32 cellular contexts compared by ENCODE assay signal in genomic region chr6:161654209-161654608, GRCh38.
"Had no signal": no experiment of that assay in that cellular context is flagged by ENCODE, and none has a peak within 500 bp of the region (broad histone marks: within the 10 kb centered on the region; RNA-seq: fewer than 3 reads in every experiment).

No MANE protein-coding gene starts in this region.

- H3K27ac ChIP-seq: ascending aorta, cardiac muscle cell, WERI-Rb-1 had no signal

- H3K36me3 ChIP-seq: ascending aorta, cardiac muscle cell, WERI-Rb-1 had no signal

- H3K4me3 ChIP-seq: ascending aorta, cardiac muscle cell had no signal

- H3K9me3 ChIP-seq: ascending aorta had no signal

- FAIRE-seq: bronchial epithelial cell had no signal

- DNase-seq: activated CD4-positive, alpha-beta memory T cell treated with anti-CD3 and anti-CD28 coated beads, Interleukin-2, amount 10 ng/mL, durations not matched to agents 7 days and 5 days; activated CD4-positive, alpha-beta T cell treated with anti-CD3 and anti-CD28 coated beads for 1 hour; activated CD4-positive, alpha-beta T cell treated with anti-CD3 and anti-CD28 coated beads for 36 hours; activated CD4-positive, alpha-beta T cell treated with anti-CD3 and anti-CD28 coated beads for 48 hours; activated CD4-positive, alpha-beta T cell treated with anti-CD3 and anti-CD28 coated beads, Interleukin-2, amount 10 ng/mL, durations not matched to agents 7 days and 5 days; activated CD4-positive, alpha-beta T cell treated with anti-CD3 and anti-CD28 coated beads, Interleukin-2, amount 50 U/mL, for 48 hours; activated CD4-positive, CD25-positive, alpha-beta regulatory T cell; activated CD8-positive, alpha-beta memory T cell treated with anti-CD3 and anti-CD28 coated beads for 24 hours; activated CD8-positive, alpha-beta memory T cell treated with anti-CD3 and anti-CD28 coated beads, Interleukin-2, amount 10 ng/mL, durations not matched to agents 7 days and 5 days; activated CD8-positive, alpha-beta memory T cell treated with anti-CD3 and anti-CD28 coated beads, Interleukin-2, amount 50 U/mL, for 48 hours; activated CD8-positive, alpha-beta T cell treated with anti-CD3 and anti-CD28 coated beads, Interleukin-2, amount 10 ng/mL, durations not matched to agents 7 days and 5 days; activated effector memory CD4-positive, alpha-beta T cell treated with Interleukin-2 at 50 U/mL for 16 hours; activated gamma-delta T cell; activated naive CD4-positive, alpha-beta T cell treated with anti-CD3 and anti-CD28 coated beads, Interleukin-2, amount 10 ng/mL, durations not matched to agents 7 days and 5 days; activated naive CD4-positive, alpha-beta T cell treated with Interleukin-2 at 50 U/mL for 16 hours; activated naive CD8-positive, alpha-beta T cell treated with anti-CD3 and anti-CD28 coated beads, Interleukin-2, amount 10 ng/mL, durations not matched to agents 7 days and 5 days; activated naive CD8-positive, alpha-beta T cell treated with anti-CD3 and anti-CD28 coated beads, Interleukin-2, amount 50 U/mL, for 24 hours; activated T-cell treated with anti-CD3 and anti-CD28 coated beads, Interleukin-2, amount 50 U/mL, for 24 hours; activated T-cell treated with anti-CD3 and anti-CD28 coated beads, Interleukin-2, amount 50 U/mL, for 48 hours; amygdala; anterior cingulate cortex; caudate nucleus; cerebellar nuclear complex; T-helper 1 cell; T-helper 2 cell; T-helper 9 cell; WERI-Rb-1 had no signal

- H3K4me1 ChIP-seq: ascending aorta had no signal

- ATAC-seq: activated CD4-positive, alpha-beta T cell treated with anti-CD3 and anti-CD28 coated beads for 36 hours; activated CD4-positive, CD25-positive, alpha-beta regulatory T cell treated with anti-CD3 and anti-CD28 coated beads, Interleukin-2, amount 50 U/mL, for 24 hours; activated CD8-positive, alpha-beta memory T cell treated with anti-CD3 and anti-CD28 coated beads, Interleukin-2, amount 10 ng/mL, durations not matched to agents 7 days and 5 days; activated CD8-positive, alpha-beta T cell treated with anti-CD3 and anti-CD28 coated beads, Interleukin-2, amount 10 ng/mL, durations not matched to agents 7 days and 5 days; activated naive CD8-positive, alpha-beta T cell treated with anti-CD3 and anti-CD28 coated beads, Interleukin-2, amount 50 U/mL, for 24 hours; WTC11 had no signal

- H3K27me3 ChIP-seq: ascending aorta, cardiac muscle cell had no signal
